ENCODE assay signal across 1 cellular context in the genomic region with DNA sequence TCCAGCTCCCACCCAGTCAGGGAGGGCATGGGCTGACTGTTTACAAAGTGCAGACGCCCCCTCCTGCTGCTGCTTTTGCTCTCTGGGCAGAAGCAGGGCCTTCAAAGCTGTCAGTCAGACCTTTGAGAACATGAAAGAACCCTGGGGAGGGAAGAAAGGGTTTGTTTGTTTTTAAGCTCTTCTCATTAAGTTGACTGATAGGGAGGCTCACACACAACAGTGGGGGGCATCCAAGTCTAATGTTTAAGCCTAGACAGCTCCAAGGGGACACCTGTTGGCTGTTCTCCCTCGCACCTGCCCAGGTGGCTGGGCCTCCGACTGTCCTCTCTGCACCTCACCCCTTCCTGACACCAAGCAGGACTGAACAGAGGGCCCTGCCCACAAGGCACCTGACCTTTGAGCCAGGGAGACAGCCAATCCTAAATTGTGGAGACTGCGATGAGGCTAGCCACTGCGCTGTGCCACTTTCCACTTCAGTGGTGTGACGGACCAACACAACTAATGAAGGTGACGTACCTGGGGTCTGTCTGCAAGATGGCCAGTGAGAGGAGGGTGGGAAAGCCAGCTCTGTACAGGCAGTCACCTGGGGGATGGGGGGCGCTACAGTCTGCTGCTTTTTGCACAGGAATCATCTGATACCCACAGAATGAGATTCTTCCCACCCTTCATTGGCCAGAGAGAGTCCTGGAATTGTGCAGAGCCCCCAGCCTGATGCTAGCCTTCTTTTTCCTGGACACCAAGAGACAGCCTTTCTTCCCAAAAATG.
TF ChIP-seq lines count a peak whose summit lies in the region.

No MANE protein-coding gene starts in this region.

TF ChIP-seq in GM12891, 5 proteins besides CTCF, POLR2A, EP300 and RAD21:
- TF ChIP-seq PAX5 (IDR thresholded peaks at IDR 0.05; ENCODE audit: insufficient read depth, low read length, severe bottlenecking) (no peak), SPI1 (IDR thresholded peaks at IDR 0.05; ENCODE audit: low read depth, low read length) (no peak), POLR2AphosphoS5 (IDR thresholded peaks at IDR 0.05; ENCODE audit: low read depth, low read length) (no peak), TAF1 (IDR thresholded peaks at IDR 0.05; ENCODE audit: low read depth, low read length) (no peak), POU2F2 (IDR thresholded peaks at IDR 0.05; ENCODE audit: low read depth, low read length) (no peak)
